ENCODE assay signal across 11 cellular contexts in genomic region chr15:49044002-49044401, GRCh38. TPM values are rescaled to one million over a fixed set of nuclear protein-coding genes. Genes with fewer than 3 reads are reported as not detected.
DNase-seq lines count a peak whose midpoint lies in the region; ATAC-seq and TF ChIP-seq lines count a peak whose summit lies in the region.
"Had no signal": no experiment of that assay in that cellular context is flagged by ENCODE, and none has a peak within 500 bp of the region (broad histone marks: within the 10 kb centered on the region; RNA-seq: fewer than 3 reads in every experiment).

No MANE protein-coding gene starts in this region.

- H3K4me1 Mint-ChIP-seq in stimulated activated effector memory CD8-positive, alpha-beta T cell treated with anti-CD3 and anti-CD28 coated beads, Interleukin-12 subunit alpha, Interleukin-12 subunit beta, amount 100 ng/mL, for 72 hours: peaks cover 26% of the 10 kb centered on the region

- TF ChIP-seq CTCF in SK-N-SH (IDR thresholded peaks at IDR 0.05): no peak
- no peak for TF ChIP-seq CTCF in Panc1 (IDR thresholded peaks at IDR 0.05)
- no peak for TF ChIP-seq CTCF in fibroblast of villous mesenchyme (IDR thresholded peaks at IDR 0.05; ENCODE audit: insufficient read depth, low read depth, low read length)

- peak overlapping the region; percentile 94 for H3K4me3 Mint-ChIP-seq in stimulated activated effector memory CD8-positive, alpha-beta T cell treated with anti-CD3 and anti-CD28 coated beads, Interleukin-12 subunit alpha, Interleukin-12 subunit beta, amount 100 ng/mL, for 72 hours

- intact Hi-C loops in Panc1 (cut with micrococcal nuclease; ENCODE audit: unreplicated experiment): no loop called here

- H3K36me3 ChIP-seq in SK-N-SH (replicated peaks in 1 of 2; ENCODE audit: control insufficient read depth in 1 of 2, insufficient read depth in 2 of 2, low read length in 1 of 2) (peaks cover 0 to 8% of the 10 kb centered on the region in 2 experiments), Panc1 (ENCODE audit: control insufficient read depth, insufficient read depth, low read length) (peaks cover 10% of the 10 kb centered on the region; the same call in 1 of the 2 replicates)

- no TSS peak for BruUV-seq in Panc1 (replicated peaks; lab: Mats Ljungman, UMichigan)

- H3F3A ChIP-seq in SK-N-SH (replicated peaks; ENCODE audit: insufficient read depth): peaks cover 3% of the 10 kb centered on the region

- H3K36me3 Mint-ChIP-seq in stimulated activated effector memory CD8-positive, alpha-beta T cell treated with anti-CD3 and anti-CD28 coated beads, Interleukin-12 subunit alpha, Interleukin-12 subunit beta, amount 100 ng/mL, for 72 hours: peaks cover 13% of the 10 kb centered on the region

- H3K4me2 ChIP-seq in SK-N-SH: peak overlapping the region; percentile 73

- ATAC-seq in SK-N-SH treated with all-trans-retinoic acid at 6 μM for 48 hours (no peak), Panc1 (no peak)
- ATAC-seq in stimulated activated effector memory CD8-positive, alpha-beta T cell treated with anti-CD3 and anti-CD28 coated beads, Interleukin-12 subunit alpha, Interleukin-12 subunit beta, amount 100 ng/mL, for 72 hours: no peak
- ATAC-seq: mucosa of descending colon had no signal

- peak overlapping the region in 1 of 2 experiments; percentile 78; a peak in 2 of 4 replicates for H3K4me3 ChIP-seq in SK-N-SH (ENCODE audit: low read depth in 2 of 2, low read length in 1 of 2)
- peak overlapping the region in 1 of 2 experiments; percentile 98; a peak in 2 of 4 replicates for H3K4me3 ChIP-seq in Panc1 (ENCODE audit: low read depth in 2 of 2, low read length in 2 of 2)
- H3K4me3 ChIP-seq in fibroblast of villous mesenchyme (ENCODE audit: low read depth, low read length): peak overlapping the region; percentile 96
- H3K4me3 ChIP-seq: mucosa of descending colon had no signal

- H3K27ac Mint-ChIP-seq in stimulated activated effector memory CD8-positive, alpha-beta T cell treated with anti-CD3 and anti-CD28 coated beads, Interleukin-12 subunit alpha, Interleukin-12 subunit beta, amount 100 ng/mL, for 72 hours: no peak overlapping the region

- WGBS in SK-N-SH (ENCODE audit: low lambda C conversion rate): 83% methylated on average over 3 of the region's 3 CpGs

- H3K4me1 ChIP-seq in SK-N-SH (ENCODE audit: control insufficient read depth in 1 of 2, insufficient read depth in 2 of 2, low read depth in 1 of 2, low read length in 1 of 2) (peaks cover 8 to 9% of the 10 kb centered on the region in 2 experiments; a peak in 3 of 4 replicates), Panc1 (ENCODE audit: control insufficient read depth, insufficient read depth, low read length) (peaks cover 13% of the 10 kb centered on the region)

- POLR2A ChIA-PET in SK-N-SH (lab: Yijun Ruan, JAX): no interaction called here
- POLR2A ChIA-PET in Panc1 (lab: Charles Lee): no interaction called here

- DNase-seq in SK-N-SH: no peak
- DNase-seq in Panc1 (ENCODE audit: low read depth, low spot score): no peak
- no peak for DNase-seq in fibroblast of villous mesenchyme (ENCODE audit: low read depth)
- no peak for DNase-seq in stimulated activated effector memory CD8-positive, alpha-beta T cell treated with anti-CD3 and anti-CD28 coated beads, Interleukin-12 subunit alpha, Interleukin-12 subunit beta, amount 100 ng/mL, for 72 hours (ENCODE audit: low spot score in 2 of 2)
- DNase-seq in UCSD-AML1 (lab: John Stamatoyannopoulos, UW; ENCODE audit: unreplicated experiment): no peak
- DNase-seq in OCI-M1 (lab: John Stamatoyannopoulos, UW): no peak
- no peak for DNase-seq in iPS-NIHi11 (ENCODE audit: low spot score)
- DNase-seq: activated naive CD4-positive, alpha-beta T cell; mucosa of descending colon; NCI-H226 had no signal

- H3K9me3 Mint-ChIP-seq in stimulated activated effector memory CD8-positive, alpha-beta T cell treated with anti-CD3 and anti-CD28 coated beads, Interleukin-12 subunit alpha, Interleukin-12 subunit beta, amount 100 ng/mL, for 72 hours: no peaks in the 10 kb centered on the region

- H3K9ac ChIP-seq in SK-N-SH: peak overlapping the region; percentile 87; the same call in 1 of the 2 replicates

- H3K27me3 ChIP-seq in SK-N-SH (ENCODE audit: insufficient read depth) (no peaks in the 10 kb centered on the region), Panc1 (ENCODE audit: control insufficient read depth, insufficient read depth, low read length) (no peaks in the 10 kb centered on the region)

- H3K9me3 ChIP-seq in SK-N-SH (no peaks in the 10 kb centered on the region), Panc1 (ENCODE audit: control insufficient read depth, insufficient read depth, low read depth, low read length) (no peaks in the 10 kb centered on the region)
- H3K9me3 ChIP-seq: mucosa of descending colon had no signal

- CTCF ChIA-PET in SK-N-SH (lab: Yijun Ruan, JAX) (no interaction called here), Panc1 (lab: Charles Lee) (no interaction called here)

- no peak for TF ChIP-seq EP300 in SK-N-SH (IDR thresholded peaks at IDR 0.05; ENCODE audit: borderline replicate concordance in 1 of 2, low read depth in 1 of 2, low read length in 1 of 2)

- in situ Hi-C loops in Panc1 (cut with HindIII; ENCODE audit: low pct_unique_long_range_greater_than_20kb, low sequenced_read_pairs): no loop called here

- H4K20me1 ChIP-seq in SK-N-SH (ENCODE audit: insufficient read depth): peaks cover 16% of the 10 kb centered on the region

- H2AFZ ChIP-seq in SK-N-SH (ENCODE audit: low read depth): no peak overlapping the region

- H3K27ac ChIP-seq in SK-N-SH (ENCODE audit: low read depth in 2 of 2, low read length in 1 of 2) (0 out of 4 replicates have a peak overlapping the region, but pooled peaks of 1 of the 2 experiments have one; percentile 1), Panc1 (ENCODE audit: low read length) (peak overlapping the region; percentile 95; the same call in 1 of the 2 replicates)

- TF ChIP-seq RAD21 in SK-N-SH (IDR thresholded peaks at IDR 0.05; ENCODE audit: low read length): no peak

- H3K79me2 ChIP-seq in SK-N-SH (ENCODE audit: insufficient read depth): peaks cover 73% of the 10 kb centered on the region

- H3K9me2 ChIP-seq in SK-N-SH: no peaks in the 10 kb centered on the region

TF ChIP-seq in SK-N-SH, 30 proteins besides CTCF, POLR2A, EP300 and RAD21:
- TF ChIP-seq, protein P1, sequence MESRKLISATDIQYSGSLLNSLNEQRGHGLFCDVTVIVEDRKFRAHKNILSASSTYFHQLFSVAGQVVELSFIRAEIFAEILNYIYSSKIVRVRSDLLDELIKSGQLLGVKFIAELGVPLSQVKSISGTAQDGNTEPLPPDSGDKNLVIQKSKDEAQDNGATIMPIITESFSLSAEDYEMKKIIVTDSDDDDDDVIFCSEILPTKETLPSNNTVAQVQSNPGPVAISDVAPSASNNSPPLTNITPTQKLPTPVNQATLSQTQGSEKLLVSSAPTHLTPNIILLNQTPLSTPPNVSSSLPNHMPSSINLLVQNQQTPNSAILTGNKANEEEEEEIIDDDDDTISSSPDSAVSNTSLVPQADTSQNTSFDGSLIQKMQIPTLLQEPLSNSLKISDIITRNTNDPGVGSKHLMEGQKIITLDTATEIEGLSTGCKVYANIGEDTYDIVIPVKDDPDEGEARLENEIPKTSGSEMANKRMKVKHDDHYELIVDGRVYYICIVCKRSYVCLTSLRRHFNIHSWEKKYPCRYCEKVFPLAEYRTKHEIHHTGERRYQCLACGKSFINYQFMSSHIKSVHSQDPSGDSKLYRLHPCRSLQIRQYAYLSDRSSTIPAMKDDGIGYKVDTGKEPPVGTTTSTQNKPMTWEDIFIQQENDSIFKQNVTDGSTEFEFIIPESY (IDR thresholded peaks at IDR 0.05; ENCODE audit: borderline replicate concordance, low read depth): no peak
TF ChIP-seq in SK-N-SH: peak in this region for 0.

TF ChIP-seq in SK-N-SH treated with all-trans-retinoic acid at 6 μM for 48 hours, 23 proteins besides CTCF, POLR2A, EP300 and RAD21:
- TF ChIP-seq ARNTL (CRISPR knock-in tag; IDR thresholded peaks at IDR 0.05; ENCODE audit: borderline replicate concordance, low read depth) (no peak), TSHZ2 (CRISPR knock-in tag; IDR thresholded peaks at IDR 0.05) (no peak), ZNF8 (CRISPR knock-in tag; IDR thresholded peaks at IDR 0.05) (no peak)

RNA-seq across cellular contexts. Expression of gene SECISBP2L, which starts 2.2 kb away (rescaled TPM):
- 6.0 and 7.7 TPM in 2 replicates for polyA plus RNA-seq in SK-N-SH (2012; rRNA removed)
- 8.8 and 9.0 TPM in 2 replicates for polyA plus RNA-seq in SK-N-SH (2012; cell fraction: cytosol; rRNA removed)
- polyA plus RNA-seq in SK-N-SH (2012; cell fraction: nucleus; rRNA removed): 6.7 and 12.3 TPM in 2 replicates
- total RNA-seq in Panc1 (2021; ENCODE audit: unreplicated experiment): 40.5 TPM
- polyA plus RNA-seq in Panc1 (2012; ENCODE audit: insufficient read length): 14.2 TPM
- 43.5 and 74.3 TPM in 2 replicates for total RNA-seq in fibroblast of villous mesenchyme
